ENCODE assay signal across 17 cellular contexts in the genomic region with DNA sequence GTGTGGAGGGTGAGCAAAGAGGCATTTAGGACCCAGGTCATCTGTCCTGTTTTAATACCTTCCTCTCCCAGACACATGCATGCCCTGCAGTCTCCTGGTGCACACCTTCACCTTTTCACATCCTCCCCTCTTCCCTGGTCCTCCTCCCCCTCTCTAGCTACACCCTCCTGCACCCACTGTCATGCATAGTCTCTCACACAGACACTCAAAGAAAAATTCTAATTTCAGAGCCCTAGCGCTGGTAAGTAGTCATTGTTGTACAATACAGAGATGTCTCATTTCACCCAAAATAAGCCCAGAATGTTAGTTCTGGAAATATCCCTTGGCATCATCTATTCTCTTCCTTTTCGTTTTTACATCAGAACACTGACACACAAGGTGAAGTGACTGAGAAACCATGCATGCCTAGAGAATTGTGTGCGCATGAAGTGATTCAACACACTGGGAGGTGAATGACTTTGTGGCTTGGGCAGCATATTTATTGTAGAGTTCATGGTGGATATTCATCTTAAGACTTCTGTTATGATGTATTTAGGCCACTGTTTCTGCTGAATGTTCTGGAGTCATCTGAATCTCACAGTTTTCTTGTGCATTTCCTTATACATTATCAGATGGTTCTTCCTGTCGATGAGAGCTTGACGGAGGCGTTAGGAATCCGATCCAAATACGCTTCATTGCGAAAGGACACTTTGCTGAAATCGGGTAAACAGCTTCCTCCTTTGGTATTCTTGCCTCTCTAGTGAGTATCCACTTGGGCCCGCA.
A peak's percentile ranks its signal among the peaks of the same experiment; 100 is the strongest.
DNase-seq lines count a peak whose midpoint lies in the region; ATAC-seq and TF ChIP-seq lines count a peak whose summit lies in the region.
"Had no signal": no experiment of that assay in that cellular context is flagged by ENCODE, and none has a peak within 500 bp of the region (broad histone marks: within the 10 kb centered on the region; RNA-seq: fewer than 3 reads in every experiment).

No MANE protein-coding gene starts in this region.

- H3K4me1 ChIP-seq in GM23248 (ENCODE audit: insufficient read depth) (no peaks in the 10 kb centered on the region), osteoblast (ENCODE audit: insufficient read depth, low read length) (peaks cover 8% of the 10 kb centered on the region)
- H3K4me1 ChIP-seq: A549, adrenal gland, testis had no signal

- no peak overlapping the region for H2AFZ ChIP-seq in GM23248
- no peak overlapping the region for H2AFZ ChIP-seq in osteoblast (ENCODE audit: low read length)

- CTCF ChIA-PET in activated CD8-positive, alpha-beta T cell treated with anti-CD3 and anti-CD28 coated beads, Interleukin-2, amount 10 ng/mL, durations not matched to agents 7 days and 5 days (lab: Charles Lee) = no interaction called here
- CTCF ChIA-PET in activated CD8-positive, alpha-beta T cell treated with anti-CD3 and anti-CD28 coated beads for 36 hours (lab: Charles Lee) = no interaction called here

- H3K27ac ChIP-seq in GM23248 (no peak overlapping the region), osteoblast (ENCODE audit: low read depth, low read length) (peak overlapping the region; percentile 72)
- H3K27ac ChIP-seq: A549, testis had no signal

- no peak overlapping the region for H3K9ac ChIP-seq in GM23248

- H3K9me3 ChIP-seq in GM23248 (ENCODE audit: low read depth) (no peaks in the 10 kb centered on the region), osteoblast (ENCODE audit: low read depth, low read length) (no peaks in the 10 kb centered on the region)
- H3K9me3 ChIP-seq: A549, adrenal gland, testis had no signal

- H3K36me3 Mint-ChIP-seq in activated CD8-positive, alpha-beta T cell treated with anti-CD3 and anti-CD28 coated beads, Interleukin-2, amount 10 ng/mL, durations not matched to agents 7 days and 5 days (ENCODE audit: low read depth) = peaks cover 71% of the 10 kb centered on the region
- peaks cover 22% of the 10 kb centered on the region for H3K36me3 Mint-ChIP-seq in activated CD8-positive, alpha-beta T cell treated with anti-CD3 and anti-CD28 coated beads for 36 hours (ENCODE audit: low read depth)

- no peaks in the 10 kb centered on the region for H3K9me3 Mint-ChIP-seq in activated CD8-positive, alpha-beta T cell treated with anti-CD3 and anti-CD28 coated beads, Interleukin-2, amount 10 ng/mL, durations not matched to agents 7 days and 5 days (ENCODE audit: insufficient read depth)
- H3K9me3 Mint-ChIP-seq in activated CD8-positive, alpha-beta T cell treated with anti-CD3 and anti-CD28 coated beads for 36 hours = no peaks in the 10 kb centered on the region
- H3K9me3 Mint-ChIP-seq: activated T-cell treated with anti-CD3 and anti-CD28 coated beads, Interleukin-2, amount 50 U/mL, for 4 hours; CD4-positive, alpha-beta T cell had no signal

- H3K27ac Mint-ChIP-seq in activated CD8-positive, alpha-beta T cell treated with anti-CD3 and anti-CD28 coated beads, Interleukin-2, amount 10 ng/mL, durations not matched to agents 7 days and 5 days = peak overlapping the region; percentile 43
- no peak overlapping the region for H3K27ac Mint-ChIP-seq in activated CD8-positive, alpha-beta T cell treated with anti-CD3 and anti-CD28 coated beads for 36 hours
- H3K27ac Mint-ChIP-seq: CD4-positive, alpha-beta T cell had no signal

- H4K20me1 ChIP-seq in GM23248 (ENCODE audit: insufficient read depth) = no peaks in the 10 kb centered on the region
- H4K20me1 ChIP-seq in osteoblast (ENCODE audit: insufficient read depth, low read length) = no peaks in the 10 kb centered on the region

- POLR2A ChIA-PET in activated CD8-positive, alpha-beta T cell treated with anti-CD3 and anti-CD28 coated beads, Interleukin-2, amount 10 ng/mL, durations not matched to agents 7 days and 5 days (lab: Charles Lee) = no interaction called here
- POLR2A ChIA-PET in activated CD8-positive, alpha-beta T cell treated with anti-CD3 and anti-CD28 coated beads for 36 hours (lab: Charles Lee) = no interaction called here

- intact Hi-C loops in activated CD8-positive, alpha-beta T cell treated with anti-CD3 and anti-CD28 coated beads for 36 hours (cut with micrococcal nuclease) = no loop called here
- intact Hi-C loops in Right ventricle myocardium inferior (cut with DNase I) = no loop called here

- no peak overlapping the region for H3K4me2 ChIP-seq in GM23248 (ENCODE audit: unreplicated experiment)
- no peak overlapping the region for H3K4me2 ChIP-seq in osteoblast (ENCODE audit: insufficient read depth, low read length)
- H3K4me2 ChIP-seq: A549 had no signal

- peaks cover 4% of the 10 kb centered on the region for H3K4me1 Mint-ChIP-seq in activated CD8-positive, alpha-beta T cell treated with anti-CD3 and anti-CD28 coated beads, Interleukin-2, amount 10 ng/mL, durations not matched to agents 7 days and 5 days (ENCODE audit: low read depth)
- H3K4me1 Mint-ChIP-seq in activated CD8-positive, alpha-beta T cell treated with anti-CD3 and anti-CD28 coated beads for 36 hours (ENCODE audit: low read depth) = peaks cover 11% of the 10 kb centered on the region

- 0 out of 2 replicates have a peak, but pooled peaks cover 6% of the 10 kb centered on the region for H3K36me3 ChIP-seq in GM23248 (ENCODE audit: low read depth)
- peaks cover 14% of the 10 kb centered on the region for H3K36me3 ChIP-seq in osteoblast (ENCODE audit: insufficient read depth, low read length)

- H3K79me2 ChIP-seq in GM23248 (ENCODE audit: insufficient read depth) = no peaks in the 10 kb centered on the region
- H3K79me2 ChIP-seq in osteoblast (ENCODE audit: insufficient read depth, low read length) = no peaks in the 10 kb centered on the region

- H3K9me2 ChIP-seq in GM23248 (ENCODE audit: insufficient read depth) = no peaks in the 10 kb centered on the region

- 83 to 88% methylated on average over 11 of the region's 11 CpGs for WGBS in GM23248 (ENCODE audit: low coverage in 1 of 2, low lambda C conversion rate in 2 of 2, missing lambda C conversion rate in 2 of 2), 2 experiments

- no peak for DNase-seq in activated CD8-positive, alpha-beta T cell treated with anti-CD3 and anti-CD28 coated beads, Interleukin-2, amount 10 ng/mL, durations not matched to agents 7 days and 5 days
- no peak for DNase-seq in activated CD8-positive, alpha-beta T cell treated with anti-CD3 and anti-CD28 coated beads for 36 hours
- peak; percentile 48 for DNase-seq in GM23248
- DNase-seq in astrocyte of the hippocampus (ENCODE audit: low read depth, low spot score) = peak; percentile 62
- DNase-seq in osteoblast (ENCODE audit: insufficient read length, low spot score, missing footprints) = peak; percentile 85
- DNase-seq in glomerular visceral epithelial cell (ENCODE audit: extremely low spot score) = no peak
- no peak for DNase-seq in Right ventricle myocardium inferior (ENCODE audit: missing footprints)
- no peak for DNase-seq in cerebellar cortex (ENCODE audit: low spot score)
- DNase-seq: activated CD4-positive, CD25-positive, alpha-beta regulatory T cell treated with anti-CD3 and anti-CD28 coated beads, Interleukin-2, amount 50 U/mL, for 72 hours; activated T-cell treated with anti-CD3 and anti-CD28 coated beads, Interleukin-2, amount 50 U/mL, for 4 hours; CD4-positive, alpha-beta T cell; DMS79; NCI-H226; stimulated activated CD4-positive, alpha-beta T cell treated with anti-CD3 and anti-CD28 coated beads, Interleukin-4, amount 100 ng/mL, for 1 hour; testis had no signal

- H3K4me3 Mint-ChIP-seq in activated CD8-positive, alpha-beta T cell treated with anti-CD3 and anti-CD28 coated beads, Interleukin-2, amount 10 ng/mL, durations not matched to agents 7 days and 5 days = no peak overlapping the region
- H3K4me3 Mint-ChIP-seq in activated CD8-positive, alpha-beta T cell treated with anti-CD3 and anti-CD28 coated beads for 36 hours = no peak overlapping the region
- H3K4me3 Mint-ChIP-seq: activated T-cell treated with anti-CD3 and anti-CD28 coated beads, Interleukin-2, amount 50 U/mL, for 4 hours; CD4-positive, alpha-beta T cell had no signal

- no peaks in the 10 kb centered on the region for H3K27me3 Mint-ChIP-seq in activated CD8-positive, alpha-beta T cell treated with anti-CD3 and anti-CD28 coated beads, Interleukin-2, amount 10 ng/mL, durations not matched to agents 7 days and 5 days (ENCODE audit: low read depth)
- no peaks in the 10 kb centered on the region for H3K27me3 Mint-ChIP-seq in activated CD8-positive, alpha-beta T cell treated with anti-CD3 and anti-CD28 coated beads for 36 hours
- H3K27me3 Mint-ChIP-seq: CD4-positive, alpha-beta T cell had no signal

- no peaks in the 10 kb centered on the region for H3K27me3 ChIP-seq in GM23248 (replicated peaks; ENCODE audit: insufficient read depth)
- H3K27me3 ChIP-seq in osteoblast (ENCODE audit: insufficient read depth, low read length) = no peaks in the 10 kb centered on the region
- H3K27me3 ChIP-seq: adrenal gland, testis had no signal

- in situ Hi-C loops in GM23248 (cut with MboI) = no loop called here

- H3K4me3 ChIP-seq in GM23248 (no peak overlapping the region), osteoblast (ENCODE audit: insufficient read depth, low read length) (no peak overlapping the region)
- H3K4me3 ChIP-seq: A549, adrenal gland, testis had no signal

- TF ChIP-seq CTCF in activated CD8-positive, alpha-beta T cell treated with anti-CD3 and anti-CD28 coated beads for 36 hours (IDR thresholded peaks at IDR 0.05) = no peak
- no peak for TF ChIP-seq CTCF in osteoblast (IDR thresholded peaks at IDR 0.05; ENCODE audit: extremely low read depth, low read depth, low read length)

- H3F3A ChIP-seq in GM23248 (ENCODE audit: insufficient read depth) = no peaks in the 10 kb centered on the region

- no peak for ATAC-seq in activated CD8-positive, alpha-beta T cell treated with anti-CD3 and anti-CD28 coated beads, Interleukin-2, amount 10 ng/mL, durations not matched to agents 7 days and 5 days
- ATAC-seq in activated CD8-positive, alpha-beta T cell treated with anti-CD3 and anti-CD28 coated beads for 36 hours = no peak
- no peak for ATAC-seq in Right ventricle myocardium inferior
- ATAC-seq: A549 had no signal

Comparison
In these comparisons a context has a peak if more than half of its experiments do, and no peak if none do; other contexts are left out.
1. DNase-seq: peak in GM23248 (single experiment), astrocyte of the hippocampus (single experiment) and osteoblast (single experiment); none in activated CD8-positive, alpha-beta T cell treated with anti-CD3 and anti-CD28 coated beads, Interleukin-2, amount 10 ng/mL, durations not matched to agents 7 days and 5 days (single experiment), activated CD8-positive, alpha-beta T cell treated with anti-CD3 and anti-CD28 coated beads for 36 hours (single experiment), glomerular visceral epithelial cell (single experiment), Right ventricle myocardium inferior (single experiment) and cerebellar cortex (single experiment).